Comparison of ENCODE assay signal across 8 cellular contexts in genomic region chr6:159979136-159979874, GRCh38. TPM values are rescaled to one million over a fixed set of nuclear protein-coding genes. Genes with fewer than 3 reads are reported as not detected.
DNase-seq lines count a peak whose midpoint lies in the region; ATAC-seq lines count a peak whose summit lies in the region.

No MANE protein-coding gene starts in this region.

- DNase-seq in A172 (ENCODE audit: low spot score) = peak; percentile 91
- DNase-seq in NCI-H345 treated with DMSO at 0.1 percent for 48 hours (lab: John Stamatoyannopoulos, UW; ENCODE audit: unreplicated experiment) = peak; percentile 93
- DNase-seq in activated T-cell treated with anti-CD3 and anti-CD28 coated beads for 4 hours = peak; percentile 46
- peak in 38 of 42 donors; percentile 30 to 90 (median 66) for DNase-seq in head of caudate nucleus
- peak; percentile 54 for DNase-seq in stimulated activated CD4-positive, alpha-beta T cell treated with anti-CD3 and anti-CD28 coated beads, Interleukin-2, amount 100 ng/mL, for 4 hours (ENCODE audit: low read depth)
- DNase-seq in globus pallidus (ENCODE audit: low spot score) = no peak

- intact Hi-C loops in head of caudate nucleus (cut with DNase I) = loop anchor here (10.0 kb wide), 1 partner anchor 55 kb away; no protein-coding TSS in a partner anchor

- ATAC-seq in GM18868 (IDR thresholded peaks at IDR 0.05; ENCODE audit: unreplicated experiment) (peak; percentile 69), HG03066 (IDR thresholded peaks at IDR 0.05; ENCODE audit: low read depth, unreplicated experiment) (peak; percentile 53)

RNA-seq across cellular contexts. Expression of gene IGF2R, which starts 10.4 kb away (rescaled TPM):
- 78.4 and 99.8 TPM in 2 replicates for total RNA-seq in A172 (2014; rRNA removed; shearing (Covaris generic))
